In genomic region chr7:14937580-14937979, GRCh38 we compare ENCODE assay signal across 20 cellular contexts.
"Had no signal": no experiment of that assay in that cellular context is flagged by ENCODE, and none has a peak within 500 bp of the region (broad histone marks: within the 10 kb centered on the region; RNA-seq: fewer than 3 reads in every experiment).

No MANE protein-coding gene starts in this region.

- H3K36me3 Mint-ChIP-seq: activated CD8-positive, alpha-beta memory T cell treated with anti-CD3 and anti-CD28 coated beads, Interleukin-2, amount 10 ng/mL, durations not matched to agents 7 days and 5 days; activated naive CD8-positive, alpha-beta T cell; immature natural killer cell had no signal

- ATAC-seq: activated CD8-positive, alpha-beta memory T cell treated with anti-CD3 and anti-CD28 coated beads, Interleukin-2, amount 10 ng/mL, durations not matched to agents 7 days and 5 days; activated CD8-positive, alpha-beta T cell treated with anti-CD3 and anti-CD28 coated beads, Interleukin-2, amount 10 ng/mL, durations not matched to agents 7 days and 5 days; activated T-cell treated with anti-CD3 and anti-CD28 coated beads, Interleukin-2, amount 50 U/mL, for 72 hours; foreskin keratinocyte; heart left ventricle; left colon had no signal

- H3K27me3 Mint-ChIP-seq: activated B cell treated with CpG ODN at 0.5 μM for 24 hours; activated CD8-positive, alpha-beta memory T cell treated with anti-CD3 and anti-CD28 coated beads, Interleukin-2, amount 10 ng/mL, durations not matched to agents 7 days and 5 days; activated naive CD8-positive, alpha-beta T cell; central memory CD8-positive, alpha-beta T cell; dendritic cell treated with granulocyte-macrophage colony-stimulating factor and Interleukin-4, amounts not matched to agents 40 ng/mL and 50 ng/mL, for 4 days had no signal

- H3K4me1 Mint-ChIP-seq: activated B cell treated with CpG ODN at 0.5 μM for 24 hours; activated CD8-positive, alpha-beta memory T cell treated with anti-CD3 and anti-CD28 coated beads, Interleukin-2, amount 10 ng/mL, durations not matched to agents 7 days and 5 days; central memory CD8-positive, alpha-beta T cell; immature natural killer cell had no signal

- H3K9me3 Mint-ChIP-seq: activated B cell treated with CpG ODN at 0.5 μM for 24 hours, nephron had no signal

- H3K27ac Mint-ChIP-seq: activated B cell treated with CpG ODN at 0.5 μM for 24 hours; activated CD8-positive, alpha-beta memory T cell treated with anti-CD3 and anti-CD28 coated beads, Interleukin-2, amount 10 ng/mL, durations not matched to agents 7 days and 5 days; activated CD8-positive, alpha-beta T cell treated with anti-CD3 and anti-CD28 coated beads, Interleukin-2, amount 10 ng/mL, durations not matched to agents 7 days and 5 days; activated naive CD8-positive, alpha-beta T cell; activated T-cell treated with anti-CD3 and anti-CD28 coated beads, Interleukin-2, amount 50 U/mL, for 72 hours; dendritic cell treated with granulocyte-macrophage colony-stimulating factor and Interleukin-4, amounts not matched to agents 40 ng/mL and 50 ng/mL, for 4 days; immature natural killer cell had no signal

- H3K4me3 Mint-ChIP-seq: activated B cell treated with CpG ODN at 0.5 μM for 24 hours; activated CD8-positive, alpha-beta memory T cell treated with anti-CD3 and anti-CD28 coated beads, Interleukin-2, amount 10 ng/mL, durations not matched to agents 7 days and 5 days; activated CD8-positive, alpha-beta T cell treated with anti-CD3 and anti-CD28 coated beads, Interleukin-2, amount 10 ng/mL, durations not matched to agents 7 days and 5 days; activated naive CD8-positive, alpha-beta T cell; activated T-cell treated with anti-CD3 and anti-CD28 coated beads, Interleukin-2, amount 50 U/mL, for 72 hours; central memory CD8-positive, alpha-beta T cell; dendritic cell treated with granulocyte-macrophage colony-stimulating factor and Interleukin-4, amounts not matched to agents 40 ng/mL and 50 ng/mL, for 4 days; immature natural killer cell; nephron had no signal

- DNase-seq: activated B cell treated with CpG ODN at 0.5 μM for 24 hours; activated CD8-positive, alpha-beta memory T cell treated with anti-CD3 and anti-CD28 coated beads, Interleukin-2, amount 10 ng/mL, durations not matched to agents 7 days and 5 days; activated CD8-positive, alpha-beta T cell treated with anti-CD3 and anti-CD28 coated beads, Interleukin-2, amount 10 ng/mL, durations not matched to agents 7 days and 5 days; activated naive CD4-positive, alpha-beta T cell treated with Interleukin-2 at 50 U/mL for 16 hours; activated T-cell treated with anti-CD3 and anti-CD28 coated beads, Interleukin-2, amount 50 U/mL, for 72 hours; anterior cingulate cortex; foreskin keratinocyte; heart left ventricle; hypothalamus; immature natural killer cell; kidney; left colon; mammary epithelial cell; spleen; stimulated activated naive CD4-positive, alpha-beta T cell; uterus had no signal
